Comparison of ENCODE assay signal across 10 cellular contexts in the genomic region with DNA sequence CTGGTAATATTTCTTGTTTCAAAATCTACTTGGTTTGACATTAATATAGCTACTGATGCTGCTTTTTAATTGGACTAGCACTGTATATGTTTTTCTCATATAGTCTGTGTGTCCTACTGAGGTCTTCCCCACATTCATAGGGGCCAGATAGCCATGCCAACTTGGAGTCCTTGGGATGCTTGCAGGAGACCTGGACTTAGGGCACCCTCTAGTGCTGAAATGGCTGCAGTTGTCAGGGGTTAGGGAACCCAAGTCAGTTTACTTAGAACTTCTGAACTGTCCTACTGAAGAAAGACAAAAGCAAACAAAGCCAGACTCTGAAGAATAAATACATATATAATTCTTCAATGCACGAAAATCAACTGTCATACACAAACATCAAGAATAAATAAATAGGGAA.
DNase-seq lines count a peak whose midpoint lies in the region; ATAC-seq, FAIRE-seq and TF ChIP-seq lines count a peak whose summit lies in the region.
"Had no signal": no experiment of that assay in that cellular context is flagged by ENCODE, and none has a peak within 500 bp of the region (broad histone marks: within the 10 kb centered on the region; RNA-seq: fewer than 3 reads in every experiment).

No MANE protein-coding gene starts in this region.

- H3K4me3 Mint-ChIP-seq in activated CD8-positive, alpha-beta T cell treated with anti-CD3 and anti-CD28 coated beads for 36 hours, result no peak overlapping the region
- H3K4me3 Mint-ChIP-seq: T-helper 17 cell had no signal

- DNase-seq in ELR (ENCODE audit: low read depth), result peak; percentile 57
- DNase-seq in HuH-7 (ENCODE audit: low spot score), result peak; percentile 6
- DNase-seq in astrocyte of the cerebellum (ENCODE audit: low read depth), result no peak
- peak; percentile 6 for DNase-seq in HepG2 (ENCODE audit: low spot score)
- no peak for DNase-seq in stomach
- DNase-seq in activated CD8-positive, alpha-beta T cell treated with anti-CD3 and anti-CD28 coated beads for 36 hours, result no peak
- DNase-seq: activated gamma-delta T cell, esophagus squamous epithelium, T-helper 17 cell had no signal

- no peak overlapping the region for H2AFZ ChIP-seq in HepG2 (ENCODE audit: low read length)

- no peaks in the 10 kb centered on the region for H3K79me2 ChIP-seq in HepG2 (ENCODE audit: insufficient read depth, low read length)

- POLR2A ChIA-PET in HepG2 (lab: Yijun Ruan, JAX), result no interaction called here
- POLR2A ChIA-PET in activated CD8-positive, alpha-beta T cell treated with anti-CD3 and anti-CD28 coated beads for 36 hours (lab: Charles Lee), result no interaction called here

- H3K9me3 ChIP-seq in HepG2 (ENCODE audit: low read length) (peaks cover 32% of the 10 kb centered on the region), stomach (peaks cover 0 to 31% (median 27%) of the 10 kb centered on the region in 4 donors)

- no peaks in the 10 kb centered on the region for H3K27me3 ChIP-seq in HepG2 (ENCODE audit: control insufficient read depth in 1 of 2, insufficient read depth in 2 of 2, low read length in 2 of 2)
- no peaks in the 10 kb centered on the region for H3K27me3 ChIP-seq in stomach
- H3K27me3 ChIP-seq: esophagus squamous epithelium had no signal

- H3K9ac ChIP-seq in HepG2 (ENCODE audit: insufficient read depth, low read depth, low read length), result no peak overlapping the region

- H3K4me3 ChIP-seq in astrocyte of the cerebellum (ENCODE audit: low read depth, low read length) (no peak overlapping the region), HepG2 (replicated peaks in 1 of 3; ENCODE audit: insufficient read depth in 1 of 3, low read depth in 2 of 3, low read length in 3 of 3) (no peak overlapping the region), stomach (no peak overlapping the region)
- H3K4me3 ChIP-seq: esophagus squamous epithelium had no signal

- no peaks in the 10 kb centered on the region for H4K20me1 ChIP-seq in HepG2 (ENCODE audit: insufficient read depth, low read length)

- FAIRE-seq in HepG2 (lab: Jason Lieb, UNC), result no peak

- H3K36me3 ChIP-seq in HepG2 (replicated peaks in 1 of 2; ENCODE audit: control insufficient read depth in 1 of 2, insufficient read depth in 2 of 2, low read length in 2 of 2) (no peaks in the 10 kb centered on the region), stomach (no peaks in the 10 kb centered on the region)
- H3K36me3 ChIP-seq: esophagus squamous epithelium had no signal

- H3K9me3 Mint-ChIP-seq in activated CD8-positive, alpha-beta T cell treated with anti-CD3 and anti-CD28 coated beads for 36 hours, result peaks cover 18% of the 10 kb centered on the region

- CTCF ChIA-PET in HepG2 (lab: Yijun Ruan, JAX; ENCODE audit: low intra/inter-chr PET ratio, low total read pairs), result no interaction called here
- CTCF ChIA-PET in activated CD8-positive, alpha-beta T cell treated with anti-CD3 and anti-CD28 coated beads for 36 hours (lab: Charles Lee), result interaction anchor here (1.0 kb wide), 1 partner anchor 26 kb away, joined by 3 read pairs; no protein-coding TSS in a partner anchor

- no TSS peak for BruUV-seq in HepG2 (replicated peaks; lab: Mats Ljungman, UMichigan)

- no peak overlapping the region for H3K27ac Mint-ChIP-seq in activated CD8-positive, alpha-beta T cell treated with anti-CD3 and anti-CD28 coated beads for 36 hours
- H3K27ac Mint-ChIP-seq: T-helper 17 cell had no signal

- no peaks in the 10 kb centered on the region for H3K36me3 Mint-ChIP-seq in activated CD8-positive, alpha-beta T cell treated with anti-CD3 and anti-CD28 coated beads for 36 hours (ENCODE audit: low read depth)

- peak; percentile 25 for TF ChIP-seq CTCF in astrocyte of the cerebellum (IDR thresholded peaks at IDR 0.05; ENCODE audit: low read depth, low read length, missing control alignments)
- peak; percentile 42; the same call in 1 of the 2 replicates for TF ChIP-seq CTCF in HepG2 (CRISPR knock-in tag; IDR thresholded peaks at IDR 0.05)
- TF ChIP-seq CTCF in stomach (IDR thresholded peaks at IDR 0.05), result no peak
- no peak for TF ChIP-seq CTCF in activated CD8-positive, alpha-beta T cell treated with anti-CD3 and anti-CD28 coated beads for 36 hours (IDR thresholded peaks at IDR 0.05)

- peak; percentile 48; the same call in 2 of the 3 replicates for ATAC-seq in HepG2
- no peak for ATAC-seq in activated CD8-positive, alpha-beta T cell treated with anti-CD3 and anti-CD28 coated beads for 36 hours
- ATAC-seq in HG02884 (IDR thresholded peaks at IDR 0.05; ENCODE audit: unreplicated experiment), result no peak
- ATAC-seq: T-helper 17 cell had no signal

- no peak for TF ChIP-seq RAD21 in HepG2 (CRISPR knock-in tag; IDR thresholded peaks at IDR 0.05)

- no peak for TF ChIP-seq EP300 in HepG2 (IDR thresholded peaks at IDR 0.05; ENCODE audit: low read depth in 2 of 2, low read length in 2 of 2)
- TF ChIP-seq EP300 in HepG2 (CRISPR knock-in tag; IDR thresholded peaks at IDR 0.05; ENCODE audit: borderline replicate concordance), result no peak
- no peak for TF ChIP-seq EP300 in stomach (IDR thresholded peaks at IDR 0.05)

- no peak for TF ChIP-seq POLR2A in HepG2 (IDR thresholded peaks at IDR 0.05; ENCODE audit: insufficient read depth in 1 of 2, low read depth in 2 of 2, low read length in 2 of 2)
- TF ChIP-seq POLR2A in stomach (IDR thresholded peaks at IDR 0.05), result no peak

- H3K4me2 ChIP-seq in HepG2 (ENCODE audit: low read depth, low read length), result no peak overlapping the region

- H3K27me3 Mint-ChIP-seq in activated CD8-positive, alpha-beta T cell treated with anti-CD3 and anti-CD28 coated beads for 36 hours, result no peaks in the 10 kb centered on the region
- H3K27me3 Mint-ChIP-seq: T-helper 17 cell had no signal

- WGBS in HepG2 (ENCODE audit: low lambda C conversion rate), result 3% methylated on average over 1 of the region's 1 CpG
- WGBS in stomach, 5 donors, result 31 to 42% (median 33%) methylated on average over 1 of the region's 1 CpG

- no peaks in the 10 kb centered on the region for H3K4me1 ChIP-seq in HepG2 (ENCODE audit: insufficient read depth, low read length)
- H3K4me1 ChIP-seq in stomach, result no peaks in the 10 kb centered on the region
- H3K4me1 ChIP-seq: esophagus squamous epithelium had no signal

- in situ Hi-C loops in astrocyte of the cerebellum (cut with HindIII; ENCODE audit: low sequenced_read_pairs), result no loop called here
- in situ Hi-C loops in HepG2 (cut with HindIII; ENCODE audit: extremely low pct_ligation_motif_present, low pct_unique_long_range_greater_than_20kb), result no loop called here

- intact Hi-C loops in HepG2 (cut with micrococcal nuclease; ENCODE audit: unreplicated experiment) (loop anchor here (1.0 kb wide), 1 partner anchor 114 kb away; no protein-coding TSS in a partner anchor), stomach (cut with DNase I; ENCODE audit: low total_unique reads) (no loop called here)
- intact Hi-C loops in activated CD8-positive, alpha-beta T cell treated with anti-CD3 and anti-CD28 coated beads for 36 hours (cut with micrococcal nuclease), result no loop called here

- H3K27ac ChIP-seq in HepG2 (ENCODE audit: extremely low read length, insufficient read depth, low read length) (no peak overlapping the region), stomach (no peak overlapping the region)
- H3K27ac ChIP-seq: esophagus squamous epithelium had no signal

- no peaks in the 10 kb centered on the region for H3K4me1 Mint-ChIP-seq in activated CD8-positive, alpha-beta T cell treated with anti-CD3 and anti-CD28 coated beads for 36 hours (ENCODE audit: low read depth)
- H3K4me1 Mint-ChIP-seq: T-helper 17 cell had no signal

TF ChIP-seq in HepG2, 621 proteins besides CTCF, POLR2A, EP300 and RAD21:
- TF ChIP-seq, protein P1, sequence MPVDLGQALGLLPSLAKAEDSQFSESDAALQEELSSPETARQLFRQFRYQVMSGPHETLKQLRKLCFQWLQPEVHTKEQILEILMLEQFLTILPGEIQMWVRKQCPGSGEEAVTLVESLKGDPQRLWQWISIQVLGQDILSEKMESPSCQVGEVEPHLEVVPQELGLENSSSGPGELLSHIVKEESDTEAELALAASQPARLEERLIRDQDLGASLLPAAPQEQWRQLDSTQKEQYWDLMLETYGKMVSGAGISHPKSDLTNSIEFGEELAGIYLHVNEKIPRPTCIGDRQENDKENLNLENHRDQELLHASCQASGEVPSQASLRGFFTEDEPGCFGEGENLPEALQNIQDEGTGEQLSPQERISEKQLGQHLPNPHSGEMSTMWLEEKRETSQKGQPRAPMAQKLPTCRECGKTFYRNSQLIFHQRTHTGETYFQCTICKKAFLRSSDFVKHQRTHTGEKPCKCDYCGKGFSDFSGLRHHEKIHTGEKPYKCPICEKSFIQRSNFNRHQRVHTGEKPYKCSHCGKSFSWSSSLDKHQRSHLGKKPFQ (CRISPR knock-in tag; IDR thresholded peaks at IDR 0.05; ENCODE audit: insufficient replicate concordance), result no peak
- TF ChIP-seq STAG1 (CRISPR knock-in tag; IDR thresholded peaks at IDR 0.05), result peak; percentile 65

Comparison
In these comparisons a context has a peak if more than half of its experiments do, and no peak if none do; other contexts are left out.
1. DNase-seq: peak in ELR (single experiment), HuH-7 (single experiment) and HepG2 (single experiment); none in astrocyte of the cerebellum (single experiment), stomach (single experiment) and activated CD8-positive, alpha-beta T cell treated with anti-CD3 and anti-CD28 coated beads for 36 hours (single experiment).
2. CTCF ChIP-seq: peak in astrocyte of the cerebellum (single experiment) and HepG2 (single experiment); none in stomach (0 of 7) and activated CD8-positive, alpha-beta T cell treated with anti-CD3 and anti-CD28 coated beads for 36 hours (single experiment).